In the genomic region with DNA sequence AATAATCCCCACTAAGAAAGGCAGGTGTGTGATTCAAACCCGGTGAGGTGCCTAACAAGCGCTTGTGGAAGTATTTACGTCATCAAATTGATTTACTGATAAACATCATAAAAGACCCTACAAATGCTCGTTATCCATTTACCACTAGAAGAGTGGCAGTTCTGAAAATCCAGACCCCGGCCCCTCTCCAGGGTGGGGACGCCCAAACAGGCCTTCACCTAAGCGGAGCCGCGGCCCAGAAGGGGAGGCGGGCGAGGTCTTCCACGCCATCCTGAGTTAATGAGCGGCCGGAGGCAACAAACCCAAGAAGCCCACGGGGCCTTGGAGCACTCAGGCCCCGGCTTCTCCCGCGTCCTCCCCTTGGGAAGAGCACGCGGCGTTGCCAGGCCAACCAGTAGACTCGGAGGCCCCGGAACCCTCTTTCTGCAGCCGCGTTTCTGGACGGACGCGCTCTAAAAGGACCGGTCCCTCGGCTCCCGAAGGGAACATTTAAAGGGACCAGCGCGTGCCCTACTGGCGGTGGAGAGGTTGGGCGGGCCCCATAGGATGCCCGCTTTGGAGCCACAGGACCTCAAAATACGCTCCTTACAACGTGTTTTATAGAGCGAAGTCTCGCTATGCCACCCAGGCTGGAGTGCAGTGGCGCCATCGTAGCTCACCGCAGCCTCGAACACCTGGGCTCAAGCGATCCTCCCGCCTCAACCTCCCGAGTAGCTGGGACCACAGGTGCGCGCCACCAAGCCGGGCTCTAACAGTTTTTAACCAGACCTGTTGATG, we compare ENCODE assay signal across 8 cellular contexts. TPM values are rescaled to one million over a fixed set of nuclear protein-coding genes. Genes with fewer than 3 reads are reported as not detected.
DNase-seq lines count a peak whose midpoint lies in the region; FAIRE-seq and TF ChIP-seq lines count a peak whose summit lies in the region.

No MANE protein-coding gene starts in this region.

- no peaks in the 10 kb centered on the region for H3K4me1 ChIP-seq in BE2C
- H3K4me1 ChIP-seq in hepatocyte (ENCODE audit: insufficient read depth), result peaks cover 15% of the 10 kb centered on the region

- H3K4me3 ChIP-seq in BE2C (ENCODE audit: low read depth, low read length) (peak overlapping the region; percentile 82), astrocyte of the spinal cord (ENCODE audit: low read depth, low read length) (peak overlapping the region; percentile 75), hepatocyte (peak overlapping the region; percentile 43)

- POLR2A ChIA-PET in HEK293T (lab: Yijun Ruan, JAX), result interaction anchor here (0.8 to 1.3 kb wide), 2 partner anchors 11 to 16 kb away, joined by 3 to 4 read pairs; a partner anchor contains a TSS
- POLR2A ChIA-PET in RWPE1 (lab: Yijun Ruan, JAX; ENCODE audit: low non-redundant PET), result interaction anchor here (0.6 kb wide), 1 partner anchor 13 kb away, joined by 3 read pairs; no protein-coding TSS in a partner anchor

- 38% methylated on average over 39 of the region's 50 CpGs for WGBS in hepatocyte (ENCODE audit: low lambda C conversion rate, missing lambda C conversion rate)

- peak overlapping the region; percentile 88 for H2AFZ ChIP-seq in hepatocyte

- CTCF ChIA-PET in HEK293T (lab: Yijun Ruan, JAX), result interaction anchor here (0.6 kb wide), 2 partner anchors 108 to 554 kb away, joined by 5 to 6 read pairs; no protein-coding TSS in a partner anchor
- CTCF ChIA-PET in RWPE1 (lab: Yijun Ruan, JAX), result interaction anchor here (1.0 kb wide), 1 partner anchor 9 kb away, joined by 8 read pairs; no protein-coding TSS in a partner anchor

- H3K27me3 ChIP-seq in BE2C (peaks cover 34% of the 10 kb centered on the region), hepatocyte (no peaks in the 10 kb centered on the region)

- in situ Hi-C loops in astrocyte of the spinal cord (cut with HindIII; ENCODE audit: low sequenced_read_pairs), result no loop called here

- H3K79me2 ChIP-seq in hepatocyte, result peaks cover 47% of the 10 kb centered on the region

- intact Hi-C loops in posterior vena cava (cut with DNase I), result loop anchor here in 1 of 2 donors (10.0 kb wide), 1 partner anchor 56 kb away; no protein-coding TSS in a partner anchor

- no peaks in the 10 kb centered on the region for H3K9me3 ChIP-seq in BE2C
- no peaks in the 10 kb centered on the region for H3K9me3 ChIP-seq in hepatocyte (ENCODE audit: low read depth)

- DNase-seq in BE2C, result peak; percentile 89
- DNase-seq in HEK293T (ENCODE audit: extremely low spot score), result peak; percentile 80
- peak; percentile 80 for DNase-seq in RWPE1 (ENCODE audit: low spot score)
- peak; percentile 86 for DNase-seq in astrocyte of the spinal cord (ENCODE audit: low read depth, low spot score)
- DNase-seq in hepatocyte (ENCODE audit: low spot score), result peak; percentile 85
- DNase-seq in posterior vena cava (ENCODE audit: low spot score), result peak; percentile 94
- DNase-seq in urothelium cell line (ENCODE audit: low spot score), result peak; percentile 86
- DNase-seq in GM19238 (ENCODE audit: insufficient read length, low spot score), result no peak

- H3K4me2 ChIP-seq in hepatocyte, result peak overlapping the region; percentile 84

- peak; percentile 27 for FAIRE-seq in urothelium cell line (lab: Jason Lieb, UNC)

- H3K36me3 ChIP-seq in BE2C (no peaks in the 10 kb centered on the region), hepatocyte (replicated peaks; ENCODE audit: insufficient read depth, low read depth) (no peaks in the 10 kb centered on the region)

- no peaks in the 10 kb centered on the region for H3K9me2 ChIP-seq in hepatocyte (replicated peaks; ENCODE audit: insufficient read depth)

- H3K27ac ChIP-seq in RWPE1 (peak overlapping the region; percentile 62), hepatocyte (no peak overlapping the region)

- H4K20me1 ChIP-seq in hepatocyte (ENCODE audit: insufficient read depth, poor library complexity, severe bottlenecking), result peaks cover 4% of the 10 kb centered on the region

- TF ChIP-seq CTCF in BE2C (IDR thresholded peaks at IDR 0.05; ENCODE audit: low read depth, low read length) (peak; percentile 37), RWPE1 (conservative IDR thresholded peaks at IDR 0.05; ENCODE audit: low read depth) (no peak), astrocyte of the spinal cord (IDR thresholded peaks at IDR 0.05; ENCODE audit: low read depth, low read length) (peak; percentile 36), hepatocyte (IDR thresholded peaks at IDR 0.05; ENCODE audit: poor library complexity) (peak; percentile 28)

TF ChIP-seq in HEK293T, 16 proteins besides CTCF, POLR2A, EP300 and RAD21:
- no peak for TF ChIP-seq HDGF (IDR thresholded peaks at IDR 0.05; ENCODE audit: borderline replicate concordance)
- no peak for TF ChIP-seq TARDBP (IDR thresholded peaks at IDR 0.05)
- TF ChIP-seq BHLHE40 (IDR thresholded peaks at IDR 0.05; ENCODE audit: borderline replicate concordance), result no peak
- peak; percentile 89 for TF ChIP-seq CTBP1 (IDR thresholded peaks at IDR 0.05; ENCODE audit: borderline replicate concordance)
- TF ChIP-seq L3MBTL2 (conservative IDR thresholded peaks at IDR 0.05), result peak; percentile 95
- TF ChIP-seq FOXM1 (IDR thresholded peaks at IDR 0.05; ENCODE audit: borderline replicate concordance), result peak; percentile 86
- TF ChIP-seq, protein P1, sequence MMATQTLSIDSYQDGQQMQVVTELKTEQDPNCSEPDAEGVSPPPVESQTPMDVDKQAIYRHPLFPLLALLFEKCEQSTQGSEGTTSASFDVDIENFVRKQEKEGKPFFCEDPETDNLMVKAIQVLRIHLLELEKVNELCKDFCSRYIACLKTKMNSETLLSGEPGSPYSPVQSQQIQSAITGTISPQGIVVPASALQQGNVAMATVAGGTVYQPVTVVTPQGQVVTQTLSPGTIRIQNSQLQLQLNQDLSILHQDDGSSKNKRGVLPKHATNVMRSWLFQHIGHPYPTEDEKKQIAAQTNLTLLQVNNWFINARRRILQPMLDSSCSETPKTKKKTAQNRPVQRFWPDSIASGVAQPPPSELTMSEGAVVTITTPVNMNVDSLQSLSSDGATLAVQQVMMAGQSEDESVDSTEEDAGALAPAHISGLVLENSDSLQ (IDR thresholded peaks at IDR 0.05), result no peak
- TF ChIP-seq ARNT (IDR thresholded peaks at IDR 0.05), result peak; percentile 59; the same call in 1 of the 2 replicates
- TF ChIP-seq FOXK2 (IDR thresholded peaks at IDR 0.05), result no peak
- TF ChIP-seq LEF1 (IDR thresholded peaks at IDR 0.05; ENCODE audit: borderline replicate concordance), result 0 out of 2 replicates have a peak, but pooled peaks have one; percentile 70

RNA-seq across cellular contexts. Expression of a gene that starts 3.5 kb away (rescaled TPM):
- 3.7 TPM for polyA plus RNA-seq in BE2C (2012; ENCODE audit: insufficient read depth, insufficient read length, low read depth)
- total RNA-seq in hepatocyte, result 15.1 and 16.3 TPM in 2 replicates
- polyA plus RNA-seq in hepatocyte, result 8.1 and 12.7 TPM in 2 replicates
- 10 to 100 TPM; 32.9 to 44.0 TPM for total RNA-seq in posterior vena cava

RNA-seq across cellular contexts. Expression of a gene that starts 11.6 kb away (rescaled TPM):
- 81.7 TPM for polyA plus RNA-seq in BE2C (2012; ENCODE audit: insufficient read depth, insufficient read length, low read depth)
- total RNA-seq in hepatocyte, result 68.4 and 77.5 TPM in 2 replicates
- polyA plus RNA-seq in hepatocyte, result 39.9 and 44.0 TPM in 2 replicates
- 10 to 100 TPM; 42.6 to 42.7 TPM for total RNA-seq in posterior vena cava
